Comparison of ENCODE assay signal across 8 cellular contexts in the genomic region with DNA sequence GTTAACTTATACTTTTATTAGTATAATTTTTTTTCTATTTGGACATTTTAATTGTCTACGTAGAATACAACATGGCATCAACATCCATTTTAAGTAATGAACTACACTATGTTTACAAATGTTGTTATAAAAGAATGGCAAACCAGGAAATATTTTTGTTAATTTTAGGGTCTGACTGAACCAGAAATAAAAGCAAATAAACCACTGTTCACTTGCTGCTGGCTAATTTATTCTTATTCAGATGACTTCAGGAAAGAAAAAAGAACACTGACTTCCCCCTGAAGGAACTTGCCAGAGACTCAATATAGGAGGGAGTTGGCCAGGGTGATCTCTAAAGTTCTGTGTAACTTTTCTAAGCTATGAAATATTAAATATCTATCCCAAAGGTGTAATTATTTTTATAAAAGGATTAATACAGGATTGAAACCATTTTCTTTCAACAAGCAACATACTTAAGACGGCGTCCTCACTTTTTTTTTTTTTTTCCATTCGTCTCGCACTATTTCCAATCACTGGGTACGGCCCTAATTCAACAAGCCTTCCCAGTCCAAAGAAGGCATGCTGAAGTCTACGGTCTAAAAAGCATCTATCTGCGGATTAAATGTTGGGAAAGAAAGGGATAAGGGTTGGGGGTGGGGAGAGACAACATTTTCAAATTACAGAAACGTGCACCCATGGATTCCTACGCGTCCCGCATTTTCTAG. TPM values are rescaled to one million over a fixed set of nuclear protein-coding genes. Genes with fewer than 3 reads are reported as not detected.
DNase-seq lines count a peak whose midpoint lies in the region; FAIRE-seq and TF ChIP-seq lines count a peak whose summit lies in the region.

No MANE protein-coding gene starts in this region.

- H3K4me3 ChIP-seq in SJCRH30 (peak overlapping the region; percentile 100), fibroblast of pulmonary artery (replicated peaks; ENCODE audit: low read depth, low read length) (peak overlapping the region; percentile 80), sigmoid colon (peak overlapping the region; percentile 60 to 98 (median 85))

- 3 to 5% methylated on average over 12 of the region's 12 CpGs for WGBS in sigmoid colon, 2 donors

- no peaks in the 10 kb centered on the region for H3K4me1 ChIP-seq in SJCRH30
- H3K4me1 ChIP-seq in sigmoid colon = peaks cover 0 to 24% (median 14%) of the 10 kb centered on the region in 4 donors

- H3K27me3 ChIP-seq in SJCRH30 (no peaks in the 10 kb centered on the region), sigmoid colon (no peaks in the 10 kb centered on the region)

- H3K27ac ChIP-seq in SJCRH30 = peak overlapping the region; percentile 56; the same call in 1 of the 2 replicates
- H3K27ac ChIP-seq in sigmoid colon = peak overlapping the region; percentile 86 to 92 (median 89)

- TF ChIP-seq CTCF in fibroblast of pulmonary artery (IDR thresholded peaks at IDR 0.05; ENCODE audit: low read length, missing control alignments) (no peak), sigmoid colon (IDR thresholded peaks at IDR 0.05) (no peak)

- TF ChIP-seq POLR2A in sigmoid colon (IDR thresholded peaks at IDR 0.05) = no peak

- DNase-seq in GM19239 (ENCODE audit: insufficient read length, low spot score) (no peak), SJCRH30 (no peak), fibroblast of pulmonary artery (ENCODE audit: low read depth) (peak; percentile 20), sigmoid colon (no peak), SKM-1 treated with dmso at 0.1 percent for 144 hours (lab: John Stamatoyannopoulos, UW; ENCODE audit: unreplicated experiment) (no peak), NCI-H2029 treated with DMSO at 0.1 percent for 48 hours (lab: John Stamatoyannopoulos, UW) (no peak), NCI-H226 (no peak), C1 segment of cervical spinal cord (lab: John Stamatoyannopoulos, UW) (no peak)

- no peaks in the 10 kb centered on the region for H3K36me3 ChIP-seq in SJCRH30
- H3K36me3 ChIP-seq in sigmoid colon = no peaks in the 10 kb centered on the region

- no peak for TF ChIP-seq EP300 in sigmoid colon (IDR thresholded peaks at IDR 0.05)

- FAIRE-seq in GM19239 (lab: Jason Lieb, UNC) = peak; percentile 23

- no peaks in the 10 kb centered on the region for H3K9me3 ChIP-seq in SJCRH30 (replicated peaks)
- H3K9me3 ChIP-seq in sigmoid colon = no peaks in the 10 kb centered on the region

- intact Hi-C loops in sigmoid colon (cut with DNase I) = loop anchor here (5.0 kb wide), 1 partner anchor 83 kb away; no protein-coding TSS in a partner anchor

RNA-seq across cellular contexts. Expression of a gene that starts 1.1 kb away (rescaled TPM):
- 15.2 and 17.2 TPM in 2 replicates for total RNA-seq in SJCRH30 (2014; rRNA removed; shearing (Covaris generic))
- total RNA-seq in sigmoid colon = 10 to 100 TPM; 10.3 to 11.4 (median 10.9) TPM
- 10 to 100 TPM in 2 of 3 donors, 1 to 10 TPM in 1; 9.2 to 10.8 (median 10.7) TPM for polyA plus RNA-seq in sigmoid colon
